ENCODE assay signal across 8 cellular contexts in genomic region chr10:77925795-77926565, GRCh38. TPM values are rescaled to one million over a fixed set of nuclear protein-coding genes. Genes with fewer than 3 reads are reported as not detected.
DNase-seq lines count a peak whose midpoint lies in the region; ATAC-seq and TF ChIP-seq lines count a peak whose summit lies in the region.

No MANE protein-coding gene starts in this region.

- TF ChIP-seq CTCF in AG10803 (conservative IDR thresholded peaks at IDR 0.05; ENCODE audit: low read length), result no peak

- 1 to 2% methylated on average over 60 to 73 of the region's 73 CpGs for WGBS in esophagus, 2 donors
- 1% methylated on average over 73 of the region's 73 CpGs for WGBS in urinary bladder

- H3K9me3 ChIP-seq in esophagus (ENCODE audit: control insufficient read depth in 2 of 2, insufficient read depth in 1 of 2, low read depth in 1 of 2, low read length in 1 of 2) (no peaks in the 10 kb centered on the region), muscle layer of duodenum (ENCODE audit: control insufficient read depth in 1 of 2, low read length in 2 of 2) (no peaks in the 10 kb centered on the region)

- H3K27me3 ChIP-seq in esophagus (ENCODE audit: control insufficient read depth in 1 of 2, insufficient read depth in 2 of 2, low read length in 2 of 2), result no peaks in the 10 kb centered on the region
- H3K27me3 ChIP-seq in muscle layer of duodenum (ENCODE audit: low read depth, low read length), result no peaks in the 10 kb centered on the region

- H3K4me3 ChIP-seq in AG10803 (ENCODE audit: low read length) (peak overlapping the region; percentile 85), esophagus (ENCODE audit: low read depth in 1 of 2, low read length in 2 of 2) (peak overlapping the region; percentile 88), muscle layer of duodenum (ENCODE audit: low read depth in 1 of 2, low read length in 2 of 2) (peak overlapping the region; percentile 62 to 89), urinary bladder (ENCODE audit: low read depth, low read length) (peak overlapping the region; percentile 95)

- H3K4me1 ChIP-seq in esophagus (ENCODE audit: control insufficient read depth in 2 of 2, insufficient read depth in 2 of 2, low read length in 1 of 2) (peaks cover 9 to 11% of the 10 kb centered on the region in 2 donors), muscle layer of duodenum (ENCODE audit: control insufficient read depth in 1 of 2, insufficient read depth in 2 of 2, low read length in 2 of 2) (peaks cover 16 to 50% of the 10 kb centered on the region in 2 donors), urinary bladder (ENCODE audit: insufficient read depth) (no peaks in the 10 kb centered on the region)

- H3K36me3 ChIP-seq in esophagus (ENCODE audit: control insufficient read depth in 2 of 2, insufficient read depth in 2 of 2, low read length in 1 of 2), result peaks cover 0 to 2% of the 10 kb centered on the region in 2 donors
- no peaks in the 10 kb centered on the region for H3K36me3 ChIP-seq in muscle layer of duodenum (ENCODE audit: control insufficient read depth in 1 of 2, insufficient read depth in 2 of 2, low read length in 2 of 2)
- H3K36me3 ChIP-seq in urinary bladder (ENCODE audit: insufficient read depth), result no peaks in the 10 kb centered on the region

- H3K27ac ChIP-seq in esophagus (ENCODE audit: low read depth in 2 of 2, low read length in 1 of 2) (peak overlapping the region; percentile 79 to 91), muscle layer of duodenum (ENCODE audit: low read length) (peak overlapping the region; percentile 39), urinary bladder (ENCODE audit: low read depth) (peak overlapping the region; percentile 79)

- DNase-seq in AG10803 (ENCODE audit: low read depth), result no peak
- peak; percentile 34 for DNase-seq in activated CD4-positive, CD25-positive, alpha-beta regulatory T cell treated with anti-CD3 and anti-CD28 coated beads, Interleukin-2, amount 50 U/mL, for 72 hours
- no peak for DNase-seq in OCI-M2 (lab: John Stamatoyannopoulos, UW; ENCODE audit: unreplicated experiment)

- ATAC-seq in GM18907 (IDR thresholded peaks at IDR 0.05; ENCODE audit: unreplicated experiment), result peak; percentile 59
- peak; percentile 53 for ATAC-seq in HG03354 (IDR thresholded peaks at IDR 0.05; ENCODE audit: poor library complexity, severe bottlenecking, unreplicated experiment)

RNA-seq across cellular contexts. Expression of gene DLG5, which starts 0.6 kb away (rescaled TPM):
- polyA plus RNA-seq in esophagus, result 10 to 100 TPM; 13.9 to 17.4 TPM
- 30.3 TPM for total RNA-seq in urinary bladder
- polyA plus RNA-seq in urinary bladder, result 36.9 TPM
